In the genomic region with DNA sequence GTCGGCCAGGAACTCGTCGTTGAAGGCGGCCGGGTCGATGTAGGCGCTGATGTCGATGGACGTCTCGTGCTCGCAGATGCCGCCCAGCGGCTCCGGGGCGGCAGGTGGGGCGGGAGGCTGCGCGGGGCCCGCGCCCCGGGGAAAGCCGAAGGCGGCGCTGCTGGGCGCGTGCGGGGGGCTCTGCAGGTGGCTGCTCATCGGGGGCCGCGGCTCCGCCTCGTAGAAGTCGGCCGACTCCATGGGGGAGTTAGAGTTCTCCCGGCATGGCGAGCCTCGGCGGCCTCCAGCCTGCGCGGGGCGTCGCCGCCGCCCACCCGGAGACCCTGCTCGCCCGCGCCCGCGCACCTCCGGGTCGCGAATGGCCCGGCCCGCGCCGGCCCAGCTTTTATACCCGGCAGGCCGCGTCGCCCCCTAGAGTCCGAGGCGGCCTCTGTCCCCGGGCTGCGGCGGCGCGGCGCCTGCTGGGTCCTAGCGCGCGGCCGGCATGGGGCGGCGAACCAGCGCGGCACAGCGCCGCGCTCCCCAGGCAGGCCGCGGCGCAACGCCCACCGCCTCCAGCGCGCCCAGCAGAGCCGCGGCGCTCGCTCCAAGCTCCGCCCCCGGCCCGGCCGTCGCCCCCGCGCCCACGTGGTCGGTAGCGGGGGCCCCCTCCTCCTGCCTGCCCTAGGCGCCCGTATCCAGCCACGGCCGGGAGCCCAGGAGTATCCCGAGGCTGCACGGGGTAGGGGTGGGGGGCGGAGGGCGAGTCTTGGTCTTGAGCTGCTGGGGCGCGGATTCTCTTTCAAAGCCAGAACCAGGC, we compare ENCODE assay signal across 1 cellular context.
TF ChIP-seq lines count a peak whose summit lies in the region.

CEBPA (minus strand) TSS at position 360 of the 799 bp plus-strand sequence; CDS start at position 240, 120 bp downstream.

TF ChIP-seq in H1, 55 proteins besides CTCF, POLR2A, EP300 and RAD21:
- peak; percentile 76 for TF ChIP-seq E2F6 (IDR thresholded peaks at IDR 0.05)
- no peak for TF ChIP-seq ATF3 (IDR thresholded peaks at IDR 0.05; ENCODE audit: insufficient read depth, low read depth, low read length)
- TF ChIP-seq CBX5 (IDR thresholded peaks at IDR 0.05; ENCODE audit: low read depth, low read length): no peak
- TF ChIP-seq CTBP2 (IDR thresholded peaks at IDR 0.05; ENCODE audit: borderline replicate concordance, insufficient read depth, insufficient read length, low read length): peak; percentile 77
- TF ChIP-seq EGR1 (IDR thresholded peaks at IDR 0.05; ENCODE audit: borderline replicate concordance, low read depth, low read length): peak; percentile 95
- 0 out of 2 replicates have a peak, but pooled peaks have one; percentile 50 for TF ChIP-seq SP1 (IDR thresholded peaks at IDR 0.05; ENCODE audit: low read depth, low read length)
- TF ChIP-seq FOSL1 (IDR thresholded peaks at IDR 0.05; ENCODE audit: insufficient read depth, low read depth, low read length): peak; percentile 99
- TF ChIP-seq GTF2F1 (IDR thresholded peaks at IDR 0.05; ENCODE audit: borderline replicate concordance, low read depth, low read length): no peak
- TF ChIP-seq TAF7 (optimal IDR thresholded peaks at IDR 0.05; ENCODE audit: borderline replicate concordance, low read depth, low read length): peak; percentile 90
- no peak for TF ChIP-seq RBBP5 (IDR thresholded peaks at IDR 0.05; ENCODE audit: borderline replicate concordance, low read depth, low read length)
- TF ChIP-seq BACH1 (IDR thresholded peaks at IDR 0.05; ENCODE audit: low read length): peak; percentile 33; the same call in 1 of the 2 replicates
- TF ChIP-seq HDAC2 (IDR thresholded peaks at IDR 0.05; ENCODE audit: borderline replicate concordance in 1 of 2, low read depth in 2 of 2, low read length in 2 of 2): no peak; a peak in 1 of 4 replicates
- TF ChIP-seq RNF2 (IDR thresholded peaks at IDR 0.05; ENCODE audit: borderline replicate concordance, low read depth, low read length, missing control alignments, poor library complexity, severe bottlenecking): no peak
- no peak for TF ChIP-seq CEBPB (IDR thresholded peaks at IDR 0.05; ENCODE audit: low read depth, low read length)
- TF ChIP-seq, protein P1, sequence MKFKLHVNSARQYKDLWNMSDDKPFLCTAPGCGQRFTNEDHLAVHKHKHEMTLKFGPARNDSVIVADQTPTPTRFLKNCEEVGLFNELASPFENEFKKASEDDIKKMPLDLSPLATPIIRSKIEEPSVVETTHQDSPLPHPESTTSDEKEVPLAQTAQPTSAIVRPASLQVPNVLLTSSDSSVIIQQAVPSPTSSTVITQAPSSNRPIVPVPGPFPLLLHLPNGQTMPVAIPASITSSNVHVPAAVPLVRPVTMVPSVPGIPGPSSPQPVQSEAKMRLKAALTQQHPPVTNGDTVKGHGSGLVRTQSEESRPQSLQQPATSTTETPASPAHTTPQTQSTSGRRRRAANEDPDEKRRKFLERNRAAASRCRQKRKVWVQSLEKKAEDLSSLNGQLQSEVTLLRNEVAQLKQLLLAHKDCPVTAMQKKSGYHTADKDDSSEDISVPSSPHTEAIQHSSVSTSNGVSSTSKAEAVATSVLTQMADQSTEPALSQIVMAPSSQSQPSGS (IDR thresholded peaks at IDR 0.05; ENCODE audit: low read length): no peak
- peak; percentile 94 for TF ChIP-seq TAF1 (IDR thresholded peaks at IDR 0.05; ENCODE audit: low read depth, low read length)
- TF ChIP-seq TCF12 (IDR thresholded peaks at IDR 0.05; ENCODE audit: low read depth, low read length): 0 out of 2 replicates have a peak, but pooled peaks have one; percentile 32
- no peak for TF ChIP-seq SP2 (IDR thresholded peaks at IDR 0.05; ENCODE audit: low read length)
- no peak for TF ChIP-seq CHD2 (IDR thresholded peaks at IDR 0.05; ENCODE audit: low read length)
- no peak for TF ChIP-seq ASH2L (IDR thresholded peaks at IDR 0.05; ENCODE audit: low read length)
- TF ChIP-seq ZNF274 (IDR thresholded peaks at IDR 0.05; ENCODE audit: borderline replicate concordance, extremely low read depth, low read length): no peak
- TF ChIP-seq BRCA1 (IDR thresholded peaks at IDR 0.05; ENCODE audit: low read depth, low read length): no peak
- peak; percentile 91 for TF ChIP-seq PHF8 (conservative IDR thresholded peaks at IDR 0.05; ENCODE audit: low read depth, low read length)
- 0 out of 2 replicates have a peak, but pooled peaks have one; percentile 18 for TF ChIP-seq GABPA (IDR thresholded peaks at IDR 0.05; ENCODE audit: borderline replicate concordance, insufficient read depth, low read length)
- TF ChIP-seq, protein P2, sequence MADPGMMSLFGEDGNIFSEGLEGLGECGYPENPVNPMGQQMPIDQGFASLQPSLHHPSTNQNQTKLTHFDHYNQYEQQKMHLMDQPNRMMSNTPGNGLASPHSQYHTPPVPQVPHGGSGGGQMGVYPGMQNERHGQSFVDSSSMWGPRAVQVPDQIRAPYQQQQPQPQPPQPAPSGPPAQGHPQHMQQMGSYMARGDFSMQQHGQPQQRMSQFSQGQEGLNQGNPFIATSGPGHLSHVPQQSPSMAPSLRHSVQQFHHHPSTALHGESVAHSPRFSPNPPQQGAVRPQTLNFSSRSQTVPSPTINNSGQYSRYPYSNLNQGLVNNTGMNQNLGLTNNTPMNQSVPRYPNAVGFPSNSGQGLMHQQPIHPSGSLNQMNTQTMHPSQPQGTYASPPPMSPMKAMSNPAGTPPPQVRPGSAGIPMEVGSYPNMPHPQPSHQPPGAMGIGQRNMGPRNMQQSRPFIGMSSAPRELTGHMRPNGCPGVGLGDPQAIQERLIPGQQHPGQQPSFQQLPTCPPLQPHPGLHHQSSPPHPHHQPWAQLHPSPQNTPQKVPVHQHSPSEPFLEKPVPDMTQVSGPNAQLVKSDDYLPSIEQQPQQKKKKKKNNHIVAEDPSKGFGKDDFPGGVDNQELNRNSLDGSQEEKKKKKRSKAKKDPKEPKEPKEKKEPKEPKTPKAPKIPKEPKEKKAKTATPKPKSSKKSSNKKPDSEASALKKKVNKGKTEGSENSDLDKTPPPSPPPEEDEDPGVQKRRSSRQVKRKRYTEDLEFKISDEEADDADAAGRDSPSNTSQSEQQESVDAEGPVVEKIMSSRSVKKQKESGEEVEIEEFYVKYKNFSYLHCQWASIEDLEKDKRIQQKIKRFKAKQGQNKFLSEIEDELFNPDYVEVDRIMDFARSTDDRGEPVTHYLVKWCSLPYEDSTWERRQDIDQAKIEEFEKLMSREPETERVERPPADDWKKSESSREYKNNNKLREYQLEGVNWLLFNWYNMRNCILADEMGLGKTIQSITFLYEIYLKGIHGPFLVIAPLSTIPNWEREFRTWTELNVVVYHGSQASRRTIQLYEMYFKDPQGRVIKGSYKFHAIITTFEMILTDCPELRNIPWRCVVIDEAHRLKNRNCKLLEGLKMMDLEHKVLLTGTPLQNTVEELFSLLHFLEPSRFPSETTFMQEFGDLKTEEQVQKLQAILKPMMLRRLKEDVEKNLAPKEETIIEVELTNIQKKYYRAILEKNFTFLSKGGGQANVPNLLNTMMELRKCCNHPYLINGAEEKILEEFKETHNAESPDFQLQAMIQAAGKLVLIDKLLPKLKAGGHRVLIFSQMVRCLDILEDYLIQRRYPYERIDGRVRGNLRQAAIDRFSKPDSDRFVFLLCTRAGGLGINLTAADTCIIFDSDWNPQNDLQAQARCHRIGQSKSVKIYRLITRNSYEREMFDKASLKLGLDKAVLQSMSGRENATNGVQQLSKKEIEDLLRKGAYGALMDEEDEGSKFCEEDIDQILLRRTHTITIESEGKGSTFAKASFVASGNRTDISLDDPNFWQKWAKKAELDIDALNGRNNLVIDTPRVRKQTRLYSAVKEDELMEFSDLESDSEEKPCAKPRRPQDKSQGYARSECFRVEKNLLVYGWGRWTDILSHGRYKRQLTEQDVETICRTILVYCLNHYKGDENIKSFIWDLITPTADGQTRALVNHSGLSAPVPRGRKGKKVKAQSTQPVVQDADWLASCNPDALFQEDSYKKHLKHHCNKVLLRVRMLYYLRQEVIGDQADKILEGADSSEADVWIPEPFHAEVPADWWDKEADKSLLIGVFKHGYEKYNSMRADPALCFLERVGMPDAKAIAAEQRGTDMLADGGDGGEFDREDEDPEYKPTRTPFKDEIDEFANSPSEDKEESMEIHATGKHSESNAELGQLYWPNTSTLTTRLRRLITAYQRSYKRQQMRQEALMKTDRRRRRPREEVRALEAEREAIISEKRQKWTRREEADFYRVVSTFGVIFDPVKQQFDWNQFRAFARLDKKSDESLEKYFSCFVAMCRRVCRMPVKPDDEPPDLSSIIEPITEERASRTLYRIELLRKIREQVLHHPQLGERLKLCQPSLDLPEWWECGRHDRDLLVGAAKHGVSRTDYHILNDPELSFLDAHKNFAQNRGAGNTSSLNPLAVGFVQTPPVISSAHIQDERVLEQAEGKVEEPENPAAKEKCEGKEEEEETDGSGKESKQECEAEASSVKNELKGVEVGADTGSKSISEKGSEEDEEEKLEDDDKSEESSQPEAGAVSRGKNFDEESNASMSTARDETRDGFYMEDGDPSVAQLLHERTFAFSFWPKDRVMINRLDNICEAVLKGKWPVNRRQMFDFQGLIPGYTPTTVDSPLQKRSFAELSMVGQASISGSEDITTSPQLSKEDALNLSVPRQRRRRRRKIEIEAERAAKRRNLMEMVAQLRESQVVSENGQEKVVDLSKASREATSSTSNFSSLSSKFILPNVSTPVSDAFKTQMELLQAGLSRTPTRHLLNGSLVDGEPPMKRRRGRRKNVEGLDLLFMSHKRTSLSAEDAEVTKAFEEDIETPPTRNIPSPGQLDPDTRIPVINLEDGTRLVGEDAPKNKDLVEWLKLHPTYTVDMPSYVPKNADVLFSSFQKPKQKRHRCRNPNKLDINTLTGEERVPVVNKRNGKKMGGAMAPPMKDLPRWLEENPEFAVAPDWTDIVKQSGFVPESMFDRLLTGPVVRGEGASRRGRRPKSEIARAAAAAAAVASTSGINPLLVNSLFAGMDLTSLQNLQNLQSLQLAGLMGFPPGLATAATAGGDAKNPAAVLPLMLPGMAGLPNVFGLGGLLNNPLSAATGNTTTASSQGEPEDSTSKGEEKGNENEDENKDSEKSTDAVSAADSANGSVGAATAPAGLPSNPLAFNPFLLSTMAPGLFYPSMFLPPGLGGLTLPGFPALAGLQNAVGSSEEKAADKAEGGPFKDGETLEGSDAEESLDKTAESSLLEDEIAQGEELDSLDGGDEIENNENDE (IDR thresholded peaks at IDR 0.05; ENCODE audit: insufficient replicate concordance, low read length): no peak
- TF ChIP-seq RXRA (IDR thresholded peaks at IDR 0.05; ENCODE audit: insufficient read depth, low read depth, low read length): no peak
- peak; percentile 95 for TF ChIP-seq TBP (IDR thresholded peaks at IDR 0.05; ENCODE audit: low read depth, low read length)
- TF ChIP-seq BCL11A (IDR thresholded peaks at IDR 0.05; ENCODE audit: low read depth in 2 of 2, low read length in 2 of 2): no peak
- peak; percentile 89 for TF ChIP-seq POLR2AphosphoS5 (IDR thresholded peaks at IDR 0.05; ENCODE audit: low read depth, low read length)
- no peak for TF ChIP-seq EZH2 (IDR thresholded peaks at IDR 0.05; ENCODE audit: low read depth, low read length, severe bottlenecking)
- TF ChIP-seq MAX (IDR thresholded peaks at IDR 0.05): peak; percentile 75
- TF ChIP-seq, protein P3, sequence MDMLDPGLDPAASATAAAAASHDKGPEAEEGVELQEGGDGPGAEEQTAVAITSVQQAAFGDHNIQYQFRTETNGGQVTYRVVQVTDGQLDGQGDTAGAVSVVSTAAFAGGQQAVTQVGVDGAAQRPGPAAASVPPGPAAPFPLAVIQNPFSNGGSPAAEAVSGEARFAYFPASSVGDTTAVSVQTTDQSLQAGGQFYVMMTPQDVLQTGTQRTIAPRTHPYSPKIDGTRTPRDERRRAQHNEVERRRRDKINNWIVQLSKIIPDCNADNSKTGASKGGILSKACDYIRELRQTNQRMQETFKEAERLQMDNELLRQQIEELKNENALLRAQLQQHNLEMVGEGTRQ (IDR thresholded peaks at IDR 0.05; ENCODE audit: low read length): peak; percentile 49; the same call in 1 of the 2 replicates
- no peak for TF ChIP-seq NANOG (IDR thresholded peaks at IDR 0.05; ENCODE audit: insufficient read depth, low read depth, low read length, poor library complexity, severe bottlenecking)
- no peak for TF ChIP-seq JUN (IDR thresholded peaks at IDR 0.05; ENCODE audit: low read depth, low read length)
- TF ChIP-seq KDM1A (IDR thresholded peaks at IDR 0.05; ENCODE audit: borderline replicate concordance, low read length): no peak
